7 cellular contexts compared by ENCODE assay signal in the genomic region with DNA sequence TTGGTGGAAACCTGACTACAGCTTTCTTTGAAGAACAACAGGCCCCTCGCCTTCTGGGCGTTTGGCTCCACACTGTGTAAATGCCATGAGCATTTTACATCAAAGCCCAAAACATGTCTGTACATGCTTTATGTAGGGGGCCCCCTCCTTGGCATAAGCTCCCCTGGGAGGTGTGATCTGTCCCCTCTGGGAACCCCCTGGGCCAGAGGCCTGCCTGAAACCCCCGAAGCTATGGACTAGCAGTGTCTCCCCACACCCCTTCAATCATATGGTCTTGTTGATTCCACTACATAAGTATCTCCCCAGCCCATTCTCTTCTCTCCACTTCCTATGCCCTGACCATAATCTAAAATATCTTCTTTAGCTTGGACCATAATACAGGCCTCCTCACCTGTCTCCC.
"Had no signal": no experiment of that assay in that cellular context is flagged by ENCODE, and none has a peak within 500 bp of the region (broad histone marks: within the 10 kb centered on the region; RNA-seq: fewer than 3 reads in every experiment).

No MANE protein-coding gene starts in this region.

- H3K27ac ChIP-seq: GM23248, HL-60 had no signal

- DNase-seq: GM23248, GOT3, H7, HFFc6, KBM-7 had no signal

- H3K4me3 ChIP-seq: GM23248, HAP-1 had no signal

- H3K36me3 ChIP-seq: HAP-1 had no signal
